Comparison of ENCODE assay signal across 8 cellular contexts in the genomic region with DNA sequence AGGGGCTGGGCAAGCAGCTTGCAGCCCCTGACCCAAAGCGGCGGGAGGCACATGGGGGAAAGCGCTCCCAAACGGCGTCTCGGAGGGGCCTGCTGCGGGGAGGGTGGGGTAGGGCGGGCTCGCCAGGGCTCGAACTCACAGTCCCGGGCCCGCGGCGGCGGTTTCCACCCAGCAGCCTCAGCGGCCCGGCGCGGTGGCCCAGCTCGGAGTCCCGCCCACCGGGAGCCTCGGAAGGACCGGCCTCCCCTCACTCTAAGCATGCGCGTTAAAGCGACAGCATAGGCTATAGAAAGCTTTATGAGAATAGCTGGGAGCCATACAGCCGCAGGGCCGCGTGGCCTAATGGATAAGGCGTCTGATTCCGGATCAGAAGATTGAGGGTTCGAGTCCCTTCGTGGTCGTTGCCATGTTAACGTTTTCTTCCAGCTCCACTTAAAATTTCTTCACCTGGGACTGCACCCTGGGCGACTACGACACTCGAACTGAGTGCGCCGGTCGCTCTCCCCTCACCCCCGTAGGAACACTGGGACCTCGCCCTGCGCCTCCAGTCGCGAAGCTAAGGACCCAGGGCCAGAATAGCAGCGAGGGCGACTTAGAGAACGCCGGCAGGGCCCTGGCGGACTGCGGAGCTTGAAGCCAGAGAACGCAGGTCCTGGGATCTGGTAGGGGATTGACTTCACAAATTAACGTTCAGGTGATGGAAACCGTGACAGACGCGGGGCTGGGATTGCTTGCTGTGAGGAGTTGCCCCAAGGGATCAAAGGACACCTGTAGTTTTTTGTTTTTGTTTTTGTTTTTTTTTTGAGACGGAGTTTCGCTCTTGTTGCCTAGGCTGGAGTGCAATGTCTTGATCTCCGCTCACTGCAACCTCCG. TPM values are rescaled to one million over a fixed set of nuclear protein-coding genes. Genes with fewer than 3 reads are reported as not detected.
DNase-seq lines count a peak whose midpoint lies in the region; ATAC-seq, FAIRE-seq and TF ChIP-seq lines count a peak whose summit lies in the region.

No MANE protein-coding gene starts in this region.

- no peaks in the 10 kb centered on the region for H3K9me1 ChIP-seq in keratinocyte (ENCODE audit: control insufficient read depth, extremely low read depth, insufficient read depth, low read length)

- H3K36me3 ChIP-seq in keratinocyte (ENCODE audit: control insufficient read depth in 2 of 2, extremely low read depth in 1 of 2, insufficient read depth in 2 of 2, low read length in 2 of 2), result no peaks in the 10 kb centered on the region

- H3K4me3 ChIP-seq in AG09309 (ENCODE audit: control insufficient read depth, low read depth, low read length) (peak overlapping the region; percentile 57), keratinocyte (ENCODE audit: control insufficient read depth in 2 of 3, extremely low read depth in 1 of 3, insufficient read depth in 2 of 3, low read depth in 1 of 3, low read length in 3 of 3) (peak overlapping the region; percentile 46 to 73 (median 68))

- H3K4me1 ChIP-seq in keratinocyte (ENCODE audit: control insufficient read depth, extremely low read depth, insufficient read depth, low read length), result peaks cover 7% of the 10 kb centered on the region

- H3K4me2 ChIP-seq in keratinocyte (ENCODE audit: control insufficient read depth, extremely low read depth, insufficient read depth, low read depth, low read length), result peak overlapping the region; percentile 89

- DNase-seq in AG09309 (ENCODE audit: low read depth) (peak; percentile 70), NCI-H226 (peak; percentile 87), keratinocyte (ENCODE audit: low read depth, low spot score) (no peak)
- DNase-seq in activated CD4-positive, CD25-positive, alpha-beta regulatory T cell (lab: John Stamatoyannopoulos, UW), result peak; percentile 88 to 99 (median 94)
- DNase-seq in central memory CD4-positive, alpha-beta T cell, result peak; percentile 96
- peak; percentile 95 to 100 (median 100) for DNase-seq in stimulated activated CD4-positive, alpha-beta T cell treated with anti-CD3 and anti-CD28 coated beads, Interleukin-12 subunit alpha, Interleukin-12 subunit beta, amount 100 ng/mL, for 48 hours (ENCODE audit: low read depth in 2 of 3, low spot score in 1 of 3)

- no peaks in the 10 kb centered on the region for H3K27me3 ChIP-seq in keratinocyte (ENCODE audit: control insufficient read depth, extremely low read depth, insufficient read depth, low read length)

- peak overlapping the region; percentile 44 for H2AFZ ChIP-seq in keratinocyte (ENCODE audit: control insufficient read depth, low read length)

- TF ChIP-seq CTCF in AG09309 (IDR thresholded peaks at IDR 0.05; ENCODE audit: control insufficient read depth, insufficient read depth, low read depth, low read length, missing control alignments), result no peak
- no peak for TF ChIP-seq CTCF in keratinocyte (optimal IDR thresholded peaks at IDR 0.05 in 1 of 3, IDR thresholded peaks at IDR 0.05 in 1 of 3, conservative IDR thresholded peaks at IDR 0.05 in 1 of 3; ENCODE audit: extremely low read depth in 1 of 3, insufficient read depth in 2 of 3, low read length in 3 of 3)

- no peaks in the 10 kb centered on the region for H3K9me3 ChIP-seq in keratinocyte (ENCODE audit: control insufficient read depth, low read depth, low read length)

- peak overlapping the region; percentile 88 for H3K9ac ChIP-seq in keratinocyte (ENCODE audit: control insufficient read depth, extremely low read depth, insufficient read depth, low read length)

- ATAC-seq in GM19025 (IDR thresholded peaks at IDR 0.05; ENCODE audit: low read depth, unreplicated experiment) (peak; percentile 63), HG03196 (IDR thresholded peaks at IDR 0.05; ENCODE audit: unreplicated experiment) (peak; percentile 64)

- H3K27ac ChIP-seq in keratinocyte (ENCODE audit: control insufficient read depth, insufficient read depth, low read length), result peak overlapping the region; percentile 80

- FAIRE-seq in keratinocyte (lab: Jason Lieb, UNC), result no peak

- peaks cover 5% of the 10 kb centered on the region for H4K20me1 ChIP-seq in keratinocyte (ENCODE audit: control insufficient read depth, extremely low read depth, insufficient read depth, low read length)

- dilution Hi-C loops in keratinocyte (cut with MboI; ENCODE audit: extremely low pct_ligation_motif_present, low sequenced_read_pairs), result no loop called here

- H3K79me2 ChIP-seq in keratinocyte (ENCODE audit: control insufficient read depth, insufficient read depth, low read length), result no peaks in the 10 kb centered on the region

RNA-seq across cellular contexts. Expression of gene ZNF213, which starts 15.8 kb away (rescaled TPM):
- 0.51 to 1.1 TPM (median 0.62 TPM) in 3 replicates for polyA plus RNA-seq in keratinocyte
- polyA plus RNA-seq in keratinocyte (2011; ENCODE audit: low read depth), result 1.5 TPM
- polyA plus RNA-seq in keratinocyte (2011; cell fraction: cytosol; rRNA removed), result 0.77 and 2.4 TPM in 2 replicates
- polyA plus RNA-seq in keratinocyte (2011; cell fraction: nucleus; rRNA removed), result 1.4 and 2.0 TPM in 2 replicates
- 6.4 and 6.6 TPM in 2 replicates for polyA plus RNA-seq in keratinocyte (2012; ENCODE audit: low replicate concordance)
- 1.2 to 4.8 TPM (median 1.5 TPM) in 3 replicates for polyA minus RNA-seq in keratinocyte
- polyA minus RNA-seq in keratinocyte (2011; cell fraction: cytosol; rRNA and poly(A)+ RNA removed), result 7.5 TPM
- 2.0 and 2.6 TPM in 2 replicates for polyA minus RNA-seq in keratinocyte (2011; cell fraction: nucleus; rRNA and poly(A)+ RNA removed)

RNA-seq across cellular contexts. Expression of gene OR1F1, which starts 37.4 kb away (rescaled TPM):
- polyA plus RNA-seq in keratinocyte, result 0.51 to 0.89 TPM (median 0.58 TPM) in 3 replicates
- polyA plus RNA-seq in keratinocyte (2011; ENCODE audit: low read depth), result not detected
- polyA plus RNA-seq in keratinocyte (2011; cell fraction: cytosol; rRNA removed), result 0.55 and 0.56 TPM in 2 replicates
- 1.1 and 1.2 TPM in 2 replicates for polyA plus RNA-seq in keratinocyte (2011; cell fraction: nucleus; rRNA removed)
- polyA plus RNA-seq in keratinocyte (2012; ENCODE audit: low replicate concordance), result 0.29 TPM in 1 of 2 replicates, not detected in the other
- 1.0 to 3.6 TPM (median 2.7 TPM) in 3 replicates for polyA minus RNA-seq in keratinocyte
- not detected for polyA minus RNA-seq in keratinocyte (2011; cell fraction: cytosol; rRNA and poly(A)+ RNA removed)
- 0.93 TPM in 1 of 2 replicates, not detected in the other for polyA minus RNA-seq in keratinocyte (2011; cell fraction: nucleus; rRNA and poly(A)+ RNA removed)

RNA-seq across cellular contexts. Expression of gene ZNF205, which starts 38.2 kb away (rescaled TPM):
- polyA plus RNA-seq in keratinocyte, result 6.0 to 8.7 TPM (median 8.1 TPM) in 3 replicates
- polyA plus RNA-seq in keratinocyte (2011; ENCODE audit: low read depth), result 5.8 TPM
- 5.4 and 14.2 TPM in 2 replicates for polyA plus RNA-seq in keratinocyte (2011; cell fraction: cytosol; rRNA removed)
- polyA plus RNA-seq in keratinocyte (2011; cell fraction: nucleus; rRNA removed), result 10.3 and 13.3 TPM in 2 replicates
- 6.9 and 10.2 TPM in 2 replicates for polyA plus RNA-seq in keratinocyte (2012; ENCODE audit: low replicate concordance)
- 2.6 to 4.1 TPM (median 4.0 TPM) in 3 replicates for polyA minus RNA-seq in keratinocyte
- polyA minus RNA-seq in keratinocyte (2011; cell fraction: cytosol; rRNA and poly(A)+ RNA removed), result 16.9 TPM
- 6.2 and 8.1 TPM in 2 replicates for polyA minus RNA-seq in keratinocyte (2011; cell fraction: nucleus; rRNA and poly(A)+ RNA removed)

RNA-seq across cellular contexts. Expression of gene ZSCAN10, which starts 51.5 kb away (rescaled TPM):
- not detected in 3 replicates for polyA plus RNA-seq in keratinocyte
- polyA plus RNA-seq in keratinocyte (2011; ENCODE audit: low read depth), result not detected
- not detected in 2 replicates for polyA plus RNA-seq in keratinocyte (2011; cell fraction: cytosol; rRNA removed)
- polyA plus RNA-seq in keratinocyte (2011; cell fraction: nucleus; rRNA removed), result not detected in 2 replicates
- polyA plus RNA-seq in keratinocyte (2012; ENCODE audit: low replicate concordance), result not detected in 2 replicates
- not detected in 3 replicates for polyA minus RNA-seq in keratinocyte
- polyA minus RNA-seq in keratinocyte (2011; cell fraction: cytosol; rRNA and poly(A)+ RNA removed), result not detected
- polyA minus RNA-seq in keratinocyte (2011; cell fraction: nucleus; rRNA and poly(A)+ RNA removed), result not detected in 2 replicates
